ENCODE assay signal across 23 cellular contexts in the genomic region with DNA sequence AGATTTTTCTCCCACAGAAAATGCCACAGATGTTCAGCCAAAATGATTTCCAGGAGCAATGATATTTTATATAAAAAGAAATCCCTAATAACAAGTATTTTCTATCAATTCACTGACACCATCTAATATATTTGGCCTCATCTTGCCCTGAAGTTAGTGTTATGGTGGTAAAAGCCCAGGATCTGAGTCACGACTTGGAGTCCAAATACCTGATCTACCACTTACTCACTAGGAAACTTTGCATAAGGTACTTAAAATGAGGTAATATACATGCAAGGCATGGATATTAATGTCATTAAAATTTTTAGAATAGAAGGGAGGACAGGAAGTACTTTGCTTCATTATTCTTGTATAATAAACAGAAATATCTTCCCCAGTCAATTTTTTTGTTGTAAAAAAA. TPM values are rescaled to one million over a fixed set of nuclear protein-coding genes. Genes with fewer than 3 reads are reported as not detected.
DNase-seq lines count a peak whose midpoint lies in the region; ATAC-seq and TF ChIP-seq lines count a peak whose summit lies in the region.
"Had no signal": no experiment of that assay in that cellular context is flagged by ENCODE, and none has a peak within 500 bp of the region (broad histone marks: within the 10 kb centered on the region; RNA-seq: fewer than 3 reads in every experiment).

No MANE protein-coding gene starts in this region.

- no peaks in the 10 kb centered on the region for H3K9me3 Mint-ChIP-seq in MCF 10A (ENCODE audit: unreplicated experiment)
- H3K9me3 Mint-ChIP-seq in activated naive CD4-positive, alpha-beta T cell treated with anti-CD3 and anti-CD28 coated beads, Interleukin-2, amount 10 ng/mL, durations not matched to agents 7 days and 5 days, result no peaks in the 10 kb centered on the region
- H3K9me3 Mint-ChIP-seq: CD4-positive, alpha-beta memory T cell; IgD-negative memory B cell had no signal

- 24% methylated on average over 1 of the region's 1 CpG for WGBS in mammary epithelial cell (ENCODE audit: low coverage, missing lambda C conversion rate)

- H3K4me3 ChIP-seq in mammary epithelial cell (replicated peaks in 1 of 3; ENCODE audit: insufficient read depth in 1 of 3, low read depth in 2 of 3, low read length in 3 of 3), result no peak overlapping the region
- H3K4me3 ChIP-seq: BLaER1 treated with 17β-estradiol and CSF1 and Interleukin-3, amounts not matched to agents 10 nM and 100 nM had no signal

- POLR2A ChIA-PET in MCF 10A (lab: Yijun Ruan, JAX), result interaction anchor here (0.8 to 1.3 kb wide), 3 partner anchors 15 to 98 kb away, joined by 3 to 4 read pairs (median 3); a partner anchor contains a TSS

- H3K4me1 ChIP-seq in mammary epithelial cell (ENCODE audit: insufficient read depth, low read length), result peaks cover 15% of the 10 kb centered on the region
- H3K4me1 ChIP-seq: Caco-2 had no signal

- H3K4me2 ChIP-seq in mammary epithelial cell (ENCODE audit: insufficient read depth, low read depth, low read length), result peak overlapping the region; percentile 43
- H3K4me2 ChIP-seq: BLaER1 treated with 17β-estradiol and CSF1 and Interleukin-3, amounts not matched to agents 10 nM and 100 nM; SK-N-SH had no signal

- BruUV-seq in mammary epithelial cell (replicated peaks; lab: Mats Ljungman, UMichigan) (no TSS peak), MCF 10A (replicated peaks; lab: Mats Ljungman, UMichigan) (no TSS peak)

- dilution Hi-C loops in mammary epithelial cell (cut with HindIII; ENCODE audit: low sequenced_read_pairs), result no loop called here

- peaks cover 99% of the 10 kb centered on the region for H3K79me2 ChIP-seq in mammary epithelial cell (ENCODE audit: insufficient read depth, low read length)

- H3K4me1 Mint-ChIP-seq in MCF 10A (ENCODE audit: insufficient read depth, unreplicated experiment), result peaks cover 17% of the 10 kb centered on the region
- peaks cover 45% of the 10 kb centered on the region for H3K4me1 Mint-ChIP-seq in T-helper 17 cell
- H3K4me1 Mint-ChIP-seq in activated naive CD4-positive, alpha-beta T cell treated with anti-CD3 and anti-CD28 coated beads, Interleukin-2, amount 10 ng/mL, durations not matched to agents 7 days and 5 days, result peaks cover 52% of the 10 kb centered on the region

- H3K27me3 Mint-ChIP-seq in MCF 10A (ENCODE audit: insufficient read depth, unreplicated experiment) (no peaks in the 10 kb centered on the region), T-helper 17 cell (no peaks in the 10 kb centered on the region)
- H3K27me3 Mint-ChIP-seq in activated naive CD4-positive, alpha-beta T cell treated with anti-CD3 and anti-CD28 coated beads, Interleukin-2, amount 10 ng/mL, durations not matched to agents 7 days and 5 days, result peaks cover 4% of the 10 kb centered on the region
- H3K27me3 Mint-ChIP-seq: CD4-positive, alpha-beta memory T cell had no signal

- peak; percentile 73 for DNase-seq in mammary epithelial cell
- DNase-seq in MCF 10A (ENCODE audit: unreplicated experiment), result no peak
- DNase-seq in T-helper 17 cell, result no peak
- no peak for DNase-seq in NCI-H748 (lab: John Stamatoyannopoulos, UW; ENCODE audit: unreplicated experiment)
- no peak for DNase-seq in activated naive CD4-positive, alpha-beta T cell treated with anti-CD3 and anti-CD28 coated beads, Interleukin-2, amount 10 ng/mL, durations not matched to agents 7 days and 5 days
- DNase-seq in stimulated activated naive CD4-positive, alpha-beta T cell (lab: John Stamatoyannopoulos, UW), result no peak
- DNase-seq: 8988T; Caco-2; CD4-positive, alpha-beta memory T cell; DMS 273 treated with DMSO at 0.1 percent for 48 hours; DND-41; GOT3; HCEC 1CT; NCI-H1694; NCI-H2081; NCI-H2171 treated with DMSO at 0.1 percent for 48 hours; NCI-H524 treated with DMSO at 0.1 percent for 48 hours; SHP77; SK-N-SH had no signal

- no peak overlapping the region for H3K9ac ChIP-seq in mammary epithelial cell (ENCODE audit: insufficient read depth, low read length)
- H3K9ac ChIP-seq: BLaER1 treated with 17β-estradiol and CSF1 and Interleukin-3, amounts not matched to agents 10 nM and 100 nM; SK-N-SH had no signal

- H3K9me3 ChIP-seq in mammary epithelial cell (replicated peaks; ENCODE audit: insufficient read depth, low read length) (no peaks in the 10 kb centered on the region), T-helper 17 cell (ENCODE audit: control insufficient read depth, low read length, poor library complexity, severe bottlenecking) (no peaks in the 10 kb centered on the region)
- H3K9me3 ChIP-seq: Caco-2, SK-N-SH had no signal

- TF ChIP-seq CTCF in mammary epithelial cell (conservative IDR thresholded peaks at IDR 0.05 in 1 of 2, IDR thresholded peaks at IDR 0.05 in 1 of 2; ENCODE audit: extremely low read depth in 1 of 2, insufficient read depth in 1 of 2, low read depth in 1 of 2, low read length in 2 of 2) (no peak), MCF 10A (IDR thresholded peaks at IDR 0.05; ENCODE audit: unreplicated experiment) (no peak)

- no peak overlapping the region for H3K27ac Mint-ChIP-seq in MCF 10A (ENCODE audit: low read depth, unreplicated experiment)
- peak overlapping the region; percentile 32 for H3K27ac Mint-ChIP-seq in T-helper 17 cell
- H3K27ac Mint-ChIP-seq in activated naive CD4-positive, alpha-beta T cell treated with anti-CD3 and anti-CD28 coated beads, Interleukin-2, amount 10 ng/mL, durations not matched to agents 7 days and 5 days, result no peak overlapping the region
- H3K27ac Mint-ChIP-seq: IgD-negative memory B cell had no signal

- no peaks in the 10 kb centered on the region for H3K36me3 ChIP-seq in mammary epithelial cell (ENCODE audit: insufficient read depth, low read length)

- H3K36me3 Mint-ChIP-seq in MCF 10A (ENCODE audit: insufficient read depth, unreplicated experiment), result no peaks in the 10 kb centered on the region
- no peaks in the 10 kb centered on the region for H3K36me3 Mint-ChIP-seq in T-helper 17 cell (ENCODE audit: low read depth)
- peaks cover 13% of the 10 kb centered on the region for H3K36me3 Mint-ChIP-seq in activated naive CD4-positive, alpha-beta T cell treated with anti-CD3 and anti-CD28 coated beads, Interleukin-2, amount 10 ng/mL, durations not matched to agents 7 days and 5 days
- H3K36me3 Mint-ChIP-seq: CD4-positive, alpha-beta memory T cell had no signal

- no peak overlapping the region for H3K27ac ChIP-seq in mammary epithelial cell (ENCODE audit: insufficient read depth, low read depth, low read length)
- H3K27ac ChIP-seq: BLaER1 treated with 17β-estradiol and CSF1 and Interleukin-3, amounts not matched to agents 10 nM and 100 nM had no signal

- in situ Hi-C loops in mammary epithelial cell (cut with MboI; ENCODE audit: low sequenced_read_pairs in 2 of 2), result no loop called here

- H3K4me3 Mint-ChIP-seq in MCF 10A (ENCODE audit: unreplicated experiment), result no peak overlapping the region
- no peak overlapping the region for H3K4me3 Mint-ChIP-seq in T-helper 17 cell
- H3K4me3 Mint-ChIP-seq in activated naive CD4-positive, alpha-beta T cell treated with anti-CD3 and anti-CD28 coated beads, Interleukin-2, amount 10 ng/mL, durations not matched to agents 7 days and 5 days, result no peak overlapping the region
- H3K4me3 Mint-ChIP-seq: CD4-positive, alpha-beta memory T cell; IgD-negative memory B cell had no signal

- ATAC-seq in T-helper 17 cell, result no peak
- peak; percentile 85 for ATAC-seq in esophagus mucosa
- no peak for ATAC-seq in HG02852 (IDR thresholded peaks at IDR 0.05; ENCODE audit: unreplicated experiment)

- H2AFZ ChIP-seq in mammary epithelial cell (ENCODE audit: low read depth, low read length), result no peak overlapping the region

- intact Hi-C loops in mammary epithelial cell (cut with micrococcal nuclease) (no loop called here), MCF 10A (cut with micrococcal nuclease) (no loop called here)

- peaks cover 6% of the 10 kb centered on the region for H4K20me1 ChIP-seq in mammary epithelial cell (ENCODE audit: insufficient read depth, low read length)

- no peaks in the 10 kb centered on the region for H3K27me3 ChIP-seq in mammary epithelial cell (ENCODE audit: insufficient read depth, low read length)
- H3K27me3 ChIP-seq: BLaER1 treated with 17β-estradiol and CSF1 and Interleukin-3, amounts not matched to agents 10 nM and 100 nM had no signal

- CTCF ChIA-PET in mammary epithelial cell (lab: Charles Lee; ENCODE audit: low non-redundant PET) (no interaction called here), MCF 10A (lab: Yijun Ruan, JAX) (interaction anchor here (0.7 kb wide), 1 partner anchor 154 kb away, joined by 3 read pairs; no protein-coding TSS in a partner anchor)
- CTCF ChIA-PET in activated naive CD4-positive, alpha-beta T cell treated with anti-CD3 and anti-CD28 coated beads, Interleukin-2, amount 10 ng/mL, durations not matched to agents 7 days and 5 days (lab: Charles Lee), result no interaction called here

RNA-seq across cellular contexts. Expression of a gene that starts 16.3 kb away (rescaled TPM):
- total RNA-seq in mammary epithelial cell, result 10 to 100 TPM; 85.5 to 88.4 TPM
- polyA plus RNA-seq in mammary epithelial cell, result 28.1 TPM
- polyA minus RNA-seq in mammary epithelial cell, result 104 TPM
- 53.7 and 73.0 TPM in 2 replicates for total RNA-seq in MCF 10A (2022)
- 10 to 100 TPM; 28.4 to 36.9 TPM for total RNA-seq in T-helper 17 cell
- total RNA-seq in esophagus mucosa, result 18.5 TPM
